ENCODE assay signal across 2 cellular contexts in genomic region chr12:121927798-121928197, GRCh38.
TF ChIP-seq lines count a peak whose summit lies in the region.

No MANE protein-coding gene starts in this region.

TF ChIP-seq in IMR-90, 13 proteins besides CTCF, POLR2A, EP300 and RAD21:
- TF ChIP-seq FOS (IDR thresholded peaks at IDR 0.05; ENCODE audit: low read depth, low read length) (no peak), CEBPB (IDR thresholded peaks at IDR 0.05; ENCODE audit: low read depth, low read length) (no peak), RCOR1 (IDR thresholded peaks at IDR 0.05; ENCODE audit: insufficient replicate concordance, low read length) (no peak), RFX5 (IDR thresholded peaks at IDR 0.05; ENCODE audit: low read depth, low read length) (no peak), MAFK (IDR thresholded peaks at IDR 0.05; ENCODE audit: low read depth, low read length) (no peak), CHD1 (IDR thresholded peaks at IDR 0.05; ENCODE audit: low read depth, low read length) (no peak), BHLHE40 (IDR thresholded peaks at IDR 0.05; ENCODE audit: low read depth, low read length) (no peak), ELK1 (IDR thresholded peaks at IDR 0.05; ENCODE audit: borderline replicate concordance, low read depth, low read length) (no peak), NFE2L2 (IDR thresholded peaks at IDR 0.05; ENCODE audit: low read depth, low read length) (no peak), SMC3 (IDR thresholded peaks at IDR 0.05; ENCODE audit: low read depth, low read length) (no peak), MXI1 (IDR thresholded peaks at IDR 0.05; ENCODE audit: borderline replicate concordance, low read depth, low read length) (no peak), MAZ (IDR thresholded peaks at IDR 0.05; ENCODE audit: borderline replicate concordance, low read depth, low read length) (no peak)
- TF ChIP-seq, protein P1, sequence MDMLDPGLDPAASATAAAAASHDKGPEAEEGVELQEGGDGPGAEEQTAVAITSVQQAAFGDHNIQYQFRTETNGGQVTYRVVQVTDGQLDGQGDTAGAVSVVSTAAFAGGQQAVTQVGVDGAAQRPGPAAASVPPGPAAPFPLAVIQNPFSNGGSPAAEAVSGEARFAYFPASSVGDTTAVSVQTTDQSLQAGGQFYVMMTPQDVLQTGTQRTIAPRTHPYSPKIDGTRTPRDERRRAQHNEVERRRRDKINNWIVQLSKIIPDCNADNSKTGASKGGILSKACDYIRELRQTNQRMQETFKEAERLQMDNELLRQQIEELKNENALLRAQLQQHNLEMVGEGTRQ (IDR thresholded peaks at IDR 0.05; ENCODE audit: low read depth, low read length), result no peak

TF ChIP-seq in GM12878, 131 proteins besides CTCF, POLR2A, EP300 and RAD21:
- TF ChIP-seq SREBF1 (IDR thresholded peaks at IDR 0.05; ENCODE audit: low read length), result no peak
- TF ChIP-seq, protein P2, sequence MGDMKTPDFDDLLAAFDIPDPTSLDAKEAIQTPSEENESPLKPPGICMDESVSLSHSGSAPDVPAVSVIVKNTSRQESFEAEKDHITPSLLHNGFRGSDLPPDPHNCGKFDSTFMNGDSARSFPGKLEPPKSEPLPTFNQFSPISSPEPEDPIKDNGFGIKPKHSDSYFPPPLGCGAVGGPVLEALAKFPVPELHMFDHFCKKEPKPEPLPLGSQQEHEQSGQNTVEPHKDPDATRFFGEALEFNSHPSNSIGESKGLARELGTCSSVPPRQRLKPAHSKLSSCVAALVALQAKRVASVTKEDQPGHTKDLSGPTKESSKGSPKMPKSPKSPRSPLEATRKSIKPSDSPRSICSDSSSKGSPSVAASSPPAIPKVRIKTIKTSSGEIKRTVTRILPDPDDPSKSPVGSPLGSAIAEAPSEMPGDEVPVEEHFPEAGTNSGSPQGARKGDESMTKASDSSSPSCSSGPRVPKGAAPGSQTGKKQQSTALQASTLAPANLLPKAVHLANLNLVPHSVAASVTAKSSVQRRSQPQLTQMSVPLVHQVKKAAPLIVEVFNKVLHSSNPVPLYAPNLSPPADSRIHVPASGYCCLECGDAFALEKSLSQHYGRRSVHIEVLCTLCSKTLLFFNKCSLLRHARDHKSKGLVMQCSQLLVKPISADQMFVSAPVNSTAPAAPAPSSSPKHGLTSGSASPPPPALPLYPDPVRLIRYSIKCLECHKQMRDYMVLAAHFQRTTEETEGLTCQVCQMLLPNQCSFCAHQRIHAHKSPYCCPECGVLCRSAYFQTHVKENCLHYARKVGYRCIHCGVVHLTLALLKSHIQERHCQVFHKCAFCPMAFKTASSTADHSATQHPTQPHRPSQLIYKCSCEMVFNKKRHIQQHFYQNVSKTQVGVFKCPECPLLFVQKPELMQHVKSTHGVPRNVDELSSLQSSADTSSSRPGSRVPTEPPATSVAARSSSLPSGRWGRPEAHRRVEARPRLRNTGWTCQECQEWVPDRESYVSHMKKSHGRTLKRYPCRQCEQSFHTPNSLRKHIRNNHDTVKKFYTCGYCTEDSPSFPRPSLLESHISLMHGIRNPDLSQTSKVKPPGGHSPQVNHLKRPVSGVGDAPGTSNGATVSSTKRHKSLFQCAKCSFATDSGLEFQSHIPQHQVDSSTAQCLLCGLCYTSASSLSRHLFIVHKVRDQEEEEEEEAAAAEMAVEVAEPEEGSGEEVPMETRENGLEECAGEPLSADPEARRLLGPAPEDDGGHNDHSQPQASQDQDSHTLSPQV (IDR thresholded peaks at IDR 0.05), result no peak
- no peak for TF ChIP-seq IRF4 (IDR thresholded peaks at IDR 0.05; ENCODE audit: low read depth, low read length)
- TF ChIP-seq ETV6 (conservative IDR thresholded peaks at IDR 0.05 in 1 of 2, IDR thresholded peaks at IDR 0.05 in 1 of 2; ENCODE audit: borderline replicate concordance in 1 of 2, low read depth in 1 of 2), result no peak
- TF ChIP-seq EZH2 (IDR thresholded peaks at IDR 0.05; ENCODE audit: borderline replicate concordance, control insufficient read depth, low read depth, low read length), result no peak
- no peak for TF ChIP-seq BRCA1 (IDR thresholded peaks at IDR 0.05; ENCODE audit: low read depth, low read length)
- no peak for TF ChIP-seq MEF2A (IDR thresholded peaks at IDR 0.05; ENCODE audit: insufficient read depth, low read depth, low read length)
- no peak for TF ChIP-seq PBX3 (IDR thresholded peaks at IDR 0.05; ENCODE audit: insufficient replicate concordance, low read depth, low read length)
- no peak for TF ChIP-seq ZBTB11 (CRISPR knock-in tag; IDR thresholded peaks at IDR 0.05)
- no peak for TF ChIP-seq SMAD1 (IDR thresholded peaks at IDR 0.05; ENCODE audit: low read depth, partially characterized antibody)
- no peak for TF ChIP-seq KLF5 (IDR thresholded peaks at IDR 0.05; ENCODE audit: partially characterized antibody)
- no peak for TF ChIP-seq SUPT20H (IDR thresholded peaks at IDR 0.05; ENCODE audit: borderline replicate concordance, control insufficient read depth, low read depth, low read length)
- no peak for TF ChIP-seq ZNF274 (IDR thresholded peaks at IDR 0.05; ENCODE audit: insufficient read depth, insufficient read length)
- TF ChIP-seq BHLHE40 (IDR thresholded peaks at IDR 0.05; ENCODE audit: borderline replicate concordance in 1 of 2, low read depth in 2 of 2, low read length in 1 of 2), result no peak
- no peak for TF ChIP-seq TBL1XR1 (IDR thresholded peaks at IDR 0.05; ENCODE audit: low read depth, low read length)
- TF ChIP-seq NR2C2 (IDR thresholded peaks at IDR 0.05; ENCODE audit: borderline replicate concordance, control insufficient read depth, insufficient read length, low read depth), result no peak
- TF ChIP-seq POU2F2 (IDR thresholded peaks at IDR 0.05; ENCODE audit: borderline replicate concordance, low read depth, low read length), result no peak
- TF ChIP-seq, protein P3, sequence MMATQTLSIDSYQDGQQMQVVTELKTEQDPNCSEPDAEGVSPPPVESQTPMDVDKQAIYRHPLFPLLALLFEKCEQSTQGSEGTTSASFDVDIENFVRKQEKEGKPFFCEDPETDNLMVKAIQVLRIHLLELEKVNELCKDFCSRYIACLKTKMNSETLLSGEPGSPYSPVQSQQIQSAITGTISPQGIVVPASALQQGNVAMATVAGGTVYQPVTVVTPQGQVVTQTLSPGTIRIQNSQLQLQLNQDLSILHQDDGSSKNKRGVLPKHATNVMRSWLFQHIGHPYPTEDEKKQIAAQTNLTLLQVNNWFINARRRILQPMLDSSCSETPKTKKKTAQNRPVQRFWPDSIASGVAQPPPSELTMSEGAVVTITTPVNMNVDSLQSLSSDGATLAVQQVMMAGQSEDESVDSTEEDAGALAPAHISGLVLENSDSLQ (IDR thresholded peaks at IDR 0.05), result no peak
